Comparison of ENCODE assay signal across 21 cellular contexts in the genomic region with DNA sequence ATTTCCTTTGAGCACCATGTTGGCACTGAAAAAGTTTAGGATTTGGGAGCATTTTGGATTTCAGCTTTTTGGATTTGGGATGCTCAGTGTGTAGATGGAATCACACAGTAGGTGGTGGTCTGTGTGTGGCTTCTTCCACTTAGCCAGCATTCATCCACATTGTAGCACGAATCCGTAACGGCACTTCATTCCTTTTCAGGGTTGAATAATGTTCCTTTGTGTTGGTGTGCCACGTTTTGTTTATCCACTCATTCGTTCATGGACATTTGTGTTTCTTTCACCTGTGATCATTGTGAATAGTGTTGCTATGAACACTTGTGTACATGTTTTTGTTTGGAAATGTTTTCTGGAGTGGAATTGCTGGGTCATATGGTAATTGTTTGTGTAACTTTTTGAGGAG.
"Had no signal": no experiment of that assay in that cellular context is flagged by ENCODE, and none has a peak within 500 bp of the region (broad histone marks: within the 10 kb centered on the region; RNA-seq: fewer than 3 reads in every experiment).

No MANE protein-coding gene starts in this region.

- H3K4me3 Mint-ChIP-seq: mesothelial cell of epicardium, naive B cell had no signal

- H3K36me3 Mint-ChIP-seq: mesothelial cell of epicardium had no signal

- H3K9me3 Mint-ChIP-seq: mesothelial cell of epicardium had no signal

- FAIRE-seq: colon, endothelial cell of umbilical vein, frontal cortex, islet of Langerhans, keratinocyte had no signal

- DNase-seq: dermis blood vessel endothelial cell; dorsolateral prefrontal cortex; effector CD4-positive, alpha-beta T cell; effector memory CD4-positive, alpha-beta T cell; foreskin keratinocyte; heart left ventricle; hypothalamus; left cardiac atrium; left lung; left ventricle myocardium superior; lower lobe of right lung; mesenchymal stem cell; mucosa of descending colon; naive B cell had no signal

- H3K27ac Mint-ChIP-seq: mesothelial cell of epicardium had no signal

- H3K27me3 Mint-ChIP-seq: naive B cell had no signal

- ATAC-seq: foreskin keratinocyte, gastroesophageal sphincter, heart left ventricle, left cardiac atrium, left lung, left ventricle myocardium superior, lower lobe of right lung, mucosa of descending colon had no signal
